ENCODE assay signal across 23 cellular contexts in genomic region chr12:49687941-49688340, GRCh38. TPM values are rescaled to one million over a fixed set of nuclear protein-coding genes. Genes with fewer than 3 reads are reported as not detected.
A peak's percentile ranks its signal among the peaks of the same experiment; 100 is the strongest.
DNase-seq lines count a peak whose midpoint lies in the region; ATAC-seq and TF ChIP-seq lines count a peak whose summit lies in the region.
"Had no signal": no experiment of that assay in that cellular context is flagged by ENCODE, and none has a peak within 500 bp of the region (broad histone marks: within the 10 kb centered on the region; RNA-seq: fewer than 3 reads in every experiment).

No MANE protein-coding gene starts in this region.

- CTCF ChIA-PET in Calu3 (lab: Charles Lee) (no interaction called here), Panc1 (lab: Charles Lee) (no interaction called here)

- no peaks in the 10 kb centered on the region for H3K9me3 Mint-ChIP-seq in Calu3 (ENCODE audit: low read depth, unreplicated experiment)
- H3K9me3 Mint-ChIP-seq in H9 = no peaks in the 10 kb centered on the region; a peak in 2 of 5 replicates
- H3K9me3 Mint-ChIP-seq: activated CD4-positive, alpha-beta T cell treated with anti-CD3 and anti-CD28 coated beads, Interleukin-2, amount 10 ng/mL, durations not matched to agents 7 days and 5 days; activated T-helper 1 cell treated with anti-CD3 and anti-CD28 coated beads, Interleukin-12 subunit alpha, Interleukin-12 subunit beta, Interleukin-2, Interleukin-4 antibody, amounts not matched to agents 30 ng/mL and 10 ng/mL and 1 ng/mL, durations not matched to agents 14 hours and 24 hours and 36 hours; CD4-positive, alpha-beta memory T cell; stimulated activated naive CD8-positive, alpha-beta T cell treated with anti-CD3 and anti-CD28 coated beads, Interleukin-15, Interleukin-2, amounts not matched to agents 100 ng/mL and 50 ng/mL, for 24 hours had no signal

- no peak overlapping the region for H4K5ac ChIP-seq in H9 (ENCODE audit: insufficient read length, low read depth, low read length)

- H3K4me3 ChIP-seq in Panc1 (ENCODE audit: low read depth in 2 of 2, low read length in 2 of 2) = no peak overlapping the region
- H3K4me3 ChIP-seq: esophagus muscularis mucosa, gastrocnemius medialis, right atrium auricular region, SJCRH30, tibial nerve had no signal

- H3K27ac ChIP-seq in H9 (ENCODE audit: insufficient read length, low read depth, low read length) (no peak overlapping the region), Panc1 (ENCODE audit: low read length) (no peak overlapping the region)
- H3K27ac ChIP-seq: esophagus muscularis mucosa, gastrocnemius medialis, right atrium auricular region, SJCRH30 had no signal

- no peaks in the 10 kb centered on the region for H3K4me1 Mint-ChIP-seq in Calu3 (ENCODE audit: low read depth, unreplicated experiment)
- H3K4me1 Mint-ChIP-seq in H9 = peaks cover 30 to 32% of the 10 kb centered on the region in 2 experiments

- in situ Hi-C loops in Panc1 (cut with HindIII; ENCODE audit: low pct_unique_long_range_greater_than_20kb, low sequenced_read_pairs) = no loop called here

- H3K56ac ChIP-seq in H9 (ENCODE audit: insufficient read length, low read depth, low read length) = no peak overlapping the region

- ATAC-seq in Panc1 (peak; percentile 56; the same call in 1 of the 2 replicates), GM21723 (IDR thresholded peaks at IDR 0.05; ENCODE audit: unreplicated experiment) (no peak), HG03095 (IDR thresholded peaks at IDR 0.05; ENCODE audit: unreplicated experiment) (no peak)
- ATAC-seq: gastrocnemius medialis had no signal

- POLR2A ChIA-PET in Panc1 (lab: Charles Lee) = interaction anchor here (0.5 to 0.6 kb wide), 2 partner anchors 30 to 108 kb away, joined by 3 to 5 read pairs; no protein-coding TSS in a partner anchor

- no peak overlapping the region for H3K9ac ChIP-seq in H9 (ENCODE audit: extremely low read depth, insufficient read length, low read length)

- no peak overlapping the region for H2BK20ac ChIP-seq in H9 (ENCODE audit: low read depth, low read length, poor library complexity, severe bottlenecking)

- H3K14ac ChIP-seq in H9 (ENCODE audit: insufficient read depth, low read length) = no peak overlapping the region

- H3K27ac Mint-ChIP-seq in Calu3 (ENCODE audit: unreplicated experiment) = no peak overlapping the region
- H3K27ac Mint-ChIP-seq in H9 = peak overlapping the region in 1 of 3 experiments; percentile 55; a peak in 2 of 7 replicates
- H3K27ac Mint-ChIP-seq: activated naive CD8-positive, alpha-beta T cell; activated T-helper 1 cell treated with anti-CD3 and anti-CD28 coated beads, Interleukin-12 subunit alpha, Interleukin-12 subunit beta, Interleukin-2, Interleukin-4 antibody, amounts not matched to agents 30 ng/mL and 10 ng/mL and 1 ng/mL, durations not matched to agents 14 hours and 24 hours and 36 hours had no signal

- H3K4me1 ChIP-seq in H9 (ENCODE audit: insufficient read depth, low read length) (no peaks in the 10 kb centered on the region; the same call in 1 of the 2 replicates), Panc1 (ENCODE audit: control insufficient read depth, insufficient read depth, low read length) (no peaks in the 10 kb centered on the region)
- H3K4me1 ChIP-seq: SJCRH30 had no signal

- H3K36me3 Mint-ChIP-seq in Calu3 (ENCODE audit: insufficient read depth, unreplicated experiment) = no peaks in the 10 kb centered on the region
- peaks cover 0 to 3% (median 0%) of the 10 kb centered on the region in 3 experiments; a peak in 4 of 7 replicates for H3K36me3 Mint-ChIP-seq in H9 (ENCODE audit: insufficient read depth in 1 of 3, low read depth in 3 of 3)
- H3K36me3 Mint-ChIP-seq: CD4-positive, alpha-beta memory T cell had no signal

- no peak overlapping the region for H3K4ac ChIP-seq in H9 (ENCODE audit: low read depth, low read length)

- no peak overlapping the region for H2AFZ ChIP-seq in H9 (ENCODE audit: low read length)

- BruUV-seq in Calu3 (replicated peaks; lab: Mats Ljungman, UMichigan) (no TSS peak), Panc1 (replicated peaks; lab: Mats Ljungman, UMichigan) (no TSS peak)

- H3K79me2 ChIP-seq in H9 (ENCODE audit: insufficient read depth, low read length) = peaks cover 2% of the 10 kb centered on the region; the same call in 1 of the 2 replicates

- no peak overlapping the region for H3K4me3 Mint-ChIP-seq in Calu3 (ENCODE audit: low read depth, unreplicated experiment)
- H3K4me3 Mint-ChIP-seq in H9 = no peak overlapping the region
- H3K4me3 Mint-ChIP-seq: activated CD4-positive, alpha-beta T cell treated with anti-CD3 and anti-CD28 coated beads, Interleukin-2, amount 10 ng/mL, durations not matched to agents 7 days and 5 days; activated naive CD8-positive, alpha-beta T cell; activated T-helper 1 cell treated with anti-CD3 and anti-CD28 coated beads, Interleukin-12 subunit alpha, Interleukin-12 subunit beta, Interleukin-2, Interleukin-4 antibody, amounts not matched to agents 30 ng/mL and 10 ng/mL and 1 ng/mL, durations not matched to agents 14 hours and 24 hours and 36 hours; stimulated activated naive CD8-positive, alpha-beta T cell treated with anti-CD3 and anti-CD28 coated beads, Interleukin-15, Interleukin-2, amounts not matched to agents 100 ng/mL and 50 ng/mL, for 24 hours had no signal

- TF ChIP-seq CTCF in Calu3 (IDR thresholded peaks at IDR 0.05; ENCODE audit: unreplicated experiment) = no peak
- TF ChIP-seq CTCF in H9 (conservative IDR thresholded peaks at IDR 0.05) = peak; percentile 50
- no peak for TF ChIP-seq CTCF in Panc1 (IDR thresholded peaks at IDR 0.05)

- H2BK15ac ChIP-seq in H9 (ENCODE audit: low read depth, low read length) = no peak overlapping the region

- peak; percentile 12 for DNase-seq in Calu3
- peak; percentile 71 for DNase-seq in H9
- DNase-seq in Panc1 (ENCODE audit: low read depth, low spot score) = no peak
- DNase-seq in iPS-NIHi11 (ENCODE audit: low spot score) = peak; percentile 65
- no peak for DNase-seq in DMS153 treated with DMSO at 0.1 percent for 48 hours (lab: John Stamatoyannopoulos, UW; ENCODE audit: unreplicated experiment)
- DNase-seq in NCI-H774 (lab: John Stamatoyannopoulos, UW) = no peak
- DNase-seq: activated CD4-positive, alpha-beta T cell treated with anti-CD3 and anti-CD28 coated beads, Interleukin-2, amount 10 ng/mL, durations not matched to agents 7 days and 5 days; CD4-positive, alpha-beta memory T cell; DMS153; effector CD8-positive, alpha-beta T cell; gastrocnemius medialis; KBM-7; NCI-H1930; NCI-H446; SJCRH30 had no signal

- no peak overlapping the region for H2BK5ac ChIP-seq in H9 (ENCODE audit: insufficient read length, low read length)

- H2BK120ac ChIP-seq in H9 (ENCODE audit: low read depth, low read length, poor library complexity, severe bottlenecking) = no peak overlapping the region

- H3K27me3 Mint-ChIP-seq in Calu3 (ENCODE audit: unreplicated experiment) = no peaks in the 10 kb centered on the region
- H3K27me3 Mint-ChIP-seq in H9 (ENCODE audit: low read depth) = no peaks in the 10 kb centered on the region
- H3K27me3 Mint-ChIP-seq: activated CD4-positive, alpha-beta T cell treated with anti-CD3 and anti-CD28 coated beads, Interleukin-2, amount 10 ng/mL, durations not matched to agents 7 days and 5 days; activated naive CD8-positive, alpha-beta T cell; CD4-positive, alpha-beta memory T cell; stimulated activated naive CD8-positive, alpha-beta T cell treated with anti-CD3 and anti-CD28 coated beads, Interleukin-15, Interleukin-2, amounts not matched to agents 100 ng/mL and 50 ng/mL, for 24 hours had no signal

- no CpG with 5 or more reads among the region's 2 CpGs for WGBS in H9 (ENCODE audit: extremely low coverage, insufficient read length, low lambda C conversion rate)

- H3K36me3 ChIP-seq in Panc1 (ENCODE audit: control insufficient read depth, insufficient read depth, low read length) = no peaks in the 10 kb centered on the region
- H3K36me3 ChIP-seq: esophagus muscularis mucosa, gastrocnemius medialis, right atrium auricular region, SJCRH30, tibial nerve had no signal

- no peak overlapping the region for H3K23ac ChIP-seq in H9 (ENCODE audit: insufficient read length, low read depth, low read length)

- no peak overlapping the region for H4K91ac ChIP-seq in H9 (ENCODE audit: insufficient read length, low read depth, low read length)

- no peak overlapping the region for H3K18ac ChIP-seq in H9 (ENCODE audit: insufficient read length, low read depth, low read length)

- H4K20me1 ChIP-seq in H9 (ENCODE audit: control insufficient read depth, insufficient read depth, insufficient read length) = no peaks in the 10 kb centered on the region

- no peak overlapping the region for H4K8ac ChIP-seq in H9 (replicated peaks; ENCODE audit: insufficient read length, low read depth, low read length)

- intact Hi-C loops in Calu3 (cut with micrococcal nuclease; ENCODE audit: unreplicated experiment) (no loop called here), Panc1 (cut with micrococcal nuclease; ENCODE audit: unreplicated experiment) (no loop called here)

- H3K9me3 ChIP-seq in H9 (ENCODE audit: control insufficient read depth, low read depth, low read length) (no peaks in the 10 kb centered on the region), Panc1 (ENCODE audit: control insufficient read depth, insufficient read depth, low read depth, low read length) (no peaks in the 10 kb centered on the region)
- H3K9me3 ChIP-seq: esophagus muscularis mucosa, gastrocnemius medialis, right atrium auricular region, SJCRH30, tibial nerve had no signal

- no peaks in the 10 kb centered on the region for H3K79me1 ChIP-seq in H9 (ENCODE audit: insufficient read depth, low read depth, low read length, poor library complexity, severe bottlenecking)

- H3K4me2 ChIP-seq in H9 (ENCODE audit: insufficient read depth, insufficient read length, low read length) = no peak overlapping the region

- H3K23me2 ChIP-seq in H9 (ENCODE audit: insufficient read length, low read depth, low read length, poor library complexity, severe bottlenecking) = no peaks in the 10 kb centered on the region

- H2BK12ac ChIP-seq in H9 (ENCODE audit: insufficient read length, low read depth, low read length) = no peak overlapping the region

- no peaks in the 10 kb centered on the region for H3K27me3 ChIP-seq in H9 (ENCODE audit: insufficient read depth, low read length)
- H3K27me3 ChIP-seq in Panc1 (ENCODE audit: control insufficient read depth, insufficient read depth, low read length) = no peaks in the 10 kb centered on the region
- H3K27me3 ChIP-seq: esophagus muscularis mucosa, gastrocnemius medialis, right atrium auricular region, SJCRH30, tibial nerve had no signal

- H3T11ph ChIP-seq in H9 (ENCODE audit: low read length) = no peak overlapping the region

- no peak overlapping the region for H2AK5ac ChIP-seq in H9 (ENCODE audit: insufficient read length, low read length)

RNA-seq across cellular contexts. Expression of gene FMNL3, which starts 19.3 kb away (rescaled TPM):
- 4.4 TPM in 2 replicates for total RNA-seq in Calu3 (2022)
- 20.5 and 22.8 TPM in 2 replicates for total RNA-seq in H9 (2021)
- 25.7 TPM for total RNA-seq in Panc1 (2021; ENCODE audit: unreplicated experiment)
- 14.2 TPM for polyA plus RNA-seq in Panc1 (2012; ENCODE audit: insufficient read length)

RNA-seq across cellular contexts. Expression of gene TMBIM6, which starts 53.4 kb away (rescaled TPM):
- total RNA-seq in Calu3 (2022) (600 and 613 TPM in 2 replicates), H9 (2021) (362 and 373 TPM in 2 replicates), Panc1 (2021; ENCODE audit: unreplicated experiment) (525 TPM)
- 275 TPM for polyA plus RNA-seq in Panc1 (2012; ENCODE audit: insufficient read length)

Comparison
In these comparisons a context has a peak if more than half of its experiments do, and no peak if none do; other contexts are left out.
1. DNase-seq: peak in Calu3 (single experiment), H9 (single experiment) and iPS-NIHi11 (single experiment); none in Panc1 (single experiment), DMS153 treated with DMSO at 0.1 percent for 48 hours (single experiment) and NCI-H774 (single experiment).